12 cellular contexts compared by ENCODE assay signal in the genomic region with DNA sequence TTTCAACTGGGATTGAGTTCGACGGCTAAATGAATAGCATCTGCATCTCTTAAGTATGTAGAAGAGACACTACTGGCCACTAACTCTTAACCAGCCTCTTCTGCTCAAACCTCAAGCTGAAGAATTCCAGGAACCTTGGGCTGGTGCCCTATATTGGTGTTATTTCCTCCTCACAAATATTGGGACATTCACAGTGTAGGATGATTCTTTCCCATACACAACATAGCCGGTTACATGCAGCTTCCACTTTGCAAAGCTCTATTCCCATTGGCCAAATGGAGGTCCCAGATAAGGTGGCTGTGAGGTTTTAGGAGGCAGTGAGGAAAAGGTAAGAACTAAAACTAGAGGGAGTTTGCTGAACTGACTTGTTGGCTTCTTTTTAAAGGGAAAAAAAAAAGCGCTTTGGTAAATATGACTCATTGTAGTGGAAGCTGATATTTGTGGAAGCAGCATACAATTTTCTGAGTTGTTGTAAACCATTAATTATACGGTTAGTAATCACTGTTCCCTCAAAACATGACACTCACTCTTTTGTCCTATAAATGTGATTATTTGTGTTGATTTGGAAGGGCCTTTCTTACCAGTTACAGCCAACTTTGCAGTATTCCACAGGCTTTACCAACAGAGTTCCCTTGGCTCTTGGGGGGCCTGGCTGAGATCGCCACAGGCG. TPM values are rescaled to one million over a fixed set of nuclear protein-coding genes. Genes with fewer than 3 reads are reported as not detected.
DNase-seq lines count a peak whose midpoint lies in the region; ATAC-seq and TF ChIP-seq lines count a peak whose summit lies in the region.
"Had no signal": no experiment of that assay in that cellular context is flagged by ENCODE, and none has a peak within 500 bp of the region (broad histone marks: within the 10 kb centered on the region; RNA-seq: fewer than 3 reads in every experiment).

No MANE protein-coding gene starts in this region.

- H3K9me3 ChIP-seq in uterus, result no peaks in the 10 kb centered on the region

- no peak overlapping the region for H3K27ac Mint-ChIP-seq in stimulated activated naive CD8-positive, alpha-beta T cell treated with anti-CD3 and anti-CD28 coated beads, Interleukin-15, amount 100 ng/mL, for 72 hours
- H3K27ac Mint-ChIP-seq: T-cell had no signal

- H3K4me3 Mint-ChIP-seq in stimulated activated naive CD8-positive, alpha-beta T cell treated with anti-CD3 and anti-CD28 coated beads, Interleukin-15, amount 100 ng/mL, for 72 hours, result no peak overlapping the region
- H3K4me3 Mint-ChIP-seq: IgD-negative memory B cell, T-cell had no signal

- no peak for TF ChIP-seq POLR2A in uterus (IDR thresholded peaks at IDR 0.05)

- TF ChIP-seq CTCF in coronary artery (IDR thresholded peaks at IDR 0.05), result no peak
- TF ChIP-seq CTCF in uterus (IDR thresholded peaks at IDR 0.05), result no peak

- intact Hi-C loops in uterus (cut with DNase I; ENCODE audit: low total_unique reads), result no loop called here

- H3K27me3 Mint-ChIP-seq in stimulated activated naive CD8-positive, alpha-beta T cell treated with anti-CD3 and anti-CD28 coated beads, Interleukin-15, amount 100 ng/mL, for 72 hours, result peaks cover 20% of the 10 kb centered on the region
- H3K27me3 Mint-ChIP-seq: IgD-negative memory B cell, T-cell had no signal

- ATAC-seq in HG03432 (IDR thresholded peaks at IDR 0.05; ENCODE audit: unreplicated experiment), result no peak
- no peak for ATAC-seq in stimulated activated naive CD8-positive, alpha-beta T cell treated with anti-CD3 and anti-CD28 coated beads, Interleukin-15, amount 100 ng/mL, for 72 hours
- ATAC-seq: T-cell had no signal

- H3K4me1 Mint-ChIP-seq in stimulated activated naive CD8-positive, alpha-beta T cell treated with anti-CD3 and anti-CD28 coated beads, Interleukin-15, amount 100 ng/mL, for 72 hours, result no peaks in the 10 kb centered on the region
- H3K4me1 Mint-ChIP-seq: IgD-negative memory B cell, T-cell had no signal

- DNase-seq in NCI-H2227 (lab: John Stamatoyannopoulos, UW; ENCODE audit: unreplicated experiment) (peak; percentile 5), NCI-H2227 treated with DMSO at 0.1 percent for 48 hours (lab: John Stamatoyannopoulos, UW) (no peak), coronary artery (ENCODE audit: low spot score) (no peak), lung microvascular endothelial cell (ENCODE audit: low read depth in 2 of 2) (peak; percentile 25 to 68), uterus (no peak), Kasumi-1 (lab: John Stamatoyannopoulos, UW) (no peak)
- no peak for DNase-seq in stimulated activated naive CD8-positive, alpha-beta T cell treated with anti-CD3 and anti-CD28 coated beads, Interleukin-15, amount 100 ng/mL, for 72 hours
- DNase-seq: T-cell had no signal

- peaks cover 4 to 7% of the 10 kb centered on the region in 2 donors for H3K4me1 ChIP-seq in uterus

- no peaks in the 10 kb centered on the region for H3K9me3 Mint-ChIP-seq in stimulated activated naive CD8-positive, alpha-beta T cell treated with anti-CD3 and anti-CD28 coated beads, Interleukin-15, amount 100 ng/mL, for 72 hours
- H3K9me3 Mint-ChIP-seq: IgD-negative memory B cell, T-cell had no signal

- H3K27me3 ChIP-seq in uterus, result no peaks in the 10 kb centered on the region

- H3K4me3 ChIP-seq in coronary artery (no peak overlapping the region), uterus (no peak overlapping the region)

- no peaks in the 10 kb centered on the region for H3K36me3 ChIP-seq in uterus

- H3K27ac ChIP-seq in coronary artery, result peak overlapping the region; percentile 47 to 62
- H3K27ac ChIP-seq in uterus, result peak overlapping the region; percentile 63 to 68
- H3K27ac ChIP-seq: 22Rv1 had no signal

RNA-seq across cellular contexts. Expression of a gene that starts 17.6 kb away (rescaled TPM):
- total RNA-seq in lung microvascular endothelial cell, result not detected in 2 replicates
- total RNA-seq in uterus, result not detected
- total RNA-seq: NCI-H460, T-cell had no signal

RNA-seq across cellular contexts. Expression of a gene that starts 28.8 kb away (rescaled TPM):
- total RNA-seq in lung microvascular endothelial cell (0.20 and 0.22 TPM in 2 replicates), uterus (10 to 100 TPM in 3 of 4 donors, 1 to 10 TPM in 1; 5.9 to 25.1 (median 10.2) TPM)

Comparison
In these comparisons a context has a peak if more than half of its experiments do, and no peak if none do; other contexts are left out.
1. DNase-seq: peak in NCI-H2227 (single experiment) and lung microvascular endothelial cell (2 of 2); none in NCI-H2227 treated with DMSO at 0.1 percent for 48 hours (single experiment), coronary artery (single experiment), uterus (0 of 2), Kasumi-1 (0 of 2) and stimulated activated naive CD8-positive, alpha-beta T cell treated with anti-CD3 and anti-CD28 coated beads, Interleukin-15, amount 100 ng/mL, for 72 hours (0 of 2).